Comparison of ENCODE assay signal across 8 cellular contexts in genomic region chr1:227316941-227317540, GRCh38. TPM values are rescaled to one million over a fixed set of nuclear protein-coding genes. Genes with fewer than 3 reads are reported as not detected.
A peak's percentile ranks its signal among the peaks of the same experiment; 100 is the strongest.
DNase-seq lines count a peak whose midpoint lies in the region; ATAC-seq and TF ChIP-seq lines count a peak whose summit lies in the region.

No MANE protein-coding gene starts in this region.

- H3K4me1 Mint-ChIP-seq in activated naive CD8-positive, alpha-beta T cell treated with anti-CD3 and anti-CD28 coated beads, Interleukin-2, amount 10 ng/mL, durations not matched to agents 7 days and 5 days, result peaks cover 16% of the 10 kb centered on the region
- no peaks in the 10 kb centered on the region for H3K4me1 Mint-ChIP-seq in stimulated activated effector memory CD8-positive, alpha-beta T cell treated with anti-CD3 and anti-CD28 coated beads, Interleukin-12 subunit alpha, Interleukin-12 subunit beta, amount 100 ng/mL, for 72 hours

- H3K36me3 Mint-ChIP-seq in activated naive CD8-positive, alpha-beta T cell treated with anti-CD3 and anti-CD28 coated beads, Interleukin-2, amount 10 ng/mL, durations not matched to agents 7 days and 5 days, result no peaks in the 10 kb centered on the region
- no peaks in the 10 kb centered on the region for H3K36me3 Mint-ChIP-seq in stimulated activated effector memory CD8-positive, alpha-beta T cell treated with anti-CD3 and anti-CD28 coated beads, Interleukin-12 subunit alpha, Interleukin-12 subunit beta, amount 100 ng/mL, for 72 hours

- H3K4me3 Mint-ChIP-seq in activated naive CD8-positive, alpha-beta T cell treated with anti-CD3 and anti-CD28 coated beads, Interleukin-2, amount 10 ng/mL, durations not matched to agents 7 days and 5 days, result peak overlapping the region; percentile 78
- H3K4me3 Mint-ChIP-seq in stimulated activated effector memory CD8-positive, alpha-beta T cell treated with anti-CD3 and anti-CD28 coated beads, Interleukin-12 subunit alpha, Interleukin-12 subunit beta, amount 100 ng/mL, for 72 hours, result peak overlapping the region; percentile 62

- CTCF ChIA-PET in HEK293 (lab: Yijun Ruan, JAX), result no interaction called here

- no peaks in the 10 kb centered on the region for H3K36me3 ChIP-seq in HEK293 (ENCODE audit: control insufficient read depth in 2 of 2, insufficient read depth in 1 of 2, low read length in 2 of 2)

- H3K4me3 ChIP-seq in HEK293 (ENCODE audit: low read depth, low read length), result peak overlapping the region; percentile 65
- peak overlapping the region; percentile 75 for H3K4me3 ChIP-seq in iPS-18c (ENCODE audit: insufficient read depth, low read depth, low read length)

- H3K27me3 Mint-ChIP-seq in activated naive CD8-positive, alpha-beta T cell treated with anti-CD3 and anti-CD28 coated beads, Interleukin-2, amount 10 ng/mL, durations not matched to agents 7 days and 5 days, result peaks cover 63% of the 10 kb centered on the region

- POLR2A ChIA-PET in HEK293 (lab: Yijun Ruan, JAX), result interaction anchor here (0.6 to 0.9 kb wide), 2 partner anchors 30 to 53 kb away, joined by 3 read pairs; no protein-coding TSS in a partner anchor
- POLR2A ChIA-PET in activated naive CD8-positive, alpha-beta T cell treated with anti-CD3 and anti-CD28 coated beads, Interleukin-2, amount 10 ng/mL, durations not matched to agents 7 days and 5 days (lab: Charles Lee), result no interaction called here

- H3K4me1 ChIP-seq in HEK293 (ENCODE audit: control insufficient read depth, insufficient read depth, low read length), result no peaks in the 10 kb centered on the region

- no peak for ATAC-seq in activated naive CD8-positive, alpha-beta T cell treated with anti-CD3 and anti-CD28 coated beads, Interleukin-2, amount 10 ng/mL, durations not matched to agents 7 days and 5 days (ENCODE audit: low read depth)
- no peak for ATAC-seq in stimulated activated effector memory CD8-positive, alpha-beta T cell treated with anti-CD3 and anti-CD28 coated beads, Interleukin-12 subunit alpha, Interleukin-12 subunit beta, amount 100 ng/mL, for 72 hours
- no peak for ATAC-seq in GM18520 (IDR thresholded peaks at IDR 0.05; ENCODE audit: unreplicated experiment)

- no peak overlapping the region for H3K27ac Mint-ChIP-seq in activated naive CD8-positive, alpha-beta T cell treated with anti-CD3 and anti-CD28 coated beads, Interleukin-2, amount 10 ng/mL, durations not matched to agents 7 days and 5 days
- peak overlapping the region; percentile 45 for H3K27ac Mint-ChIP-seq in stimulated activated effector memory CD8-positive, alpha-beta T cell treated with anti-CD3 and anti-CD28 coated beads, Interleukin-12 subunit alpha, Interleukin-12 subunit beta, amount 100 ng/mL, for 72 hours

- H3K27ac ChIP-seq in HEK293 (ENCODE audit: extremely low read depth, low read depth, low read length), result peak overlapping the region; percentile 98

- peak; percentile 17 for DNase-seq in AG08396 (ENCODE audit: low spot score)
- DNase-seq in activated naive CD8-positive, alpha-beta T cell treated with anti-CD3 and anti-CD28 coated beads, Interleukin-2, amount 10 ng/mL, durations not matched to agents 7 days and 5 days, result no peak
- DNase-seq in stimulated activated effector memory CD8-positive, alpha-beta T cell treated with anti-CD3 and anti-CD28 coated beads, Interleukin-12 subunit alpha, Interleukin-12 subunit beta, amount 100 ng/mL, for 72 hours (ENCODE audit: low spot score in 2 of 2), result no peak
- no peak for DNase-seq in CD1c-positive myeloid dendritic cell (ENCODE audit: extremely low spot score)
- DNase-seq in islet precursor cell, result no peak

- H3K9me3 Mint-ChIP-seq in activated naive CD8-positive, alpha-beta T cell treated with anti-CD3 and anti-CD28 coated beads, Interleukin-2, amount 10 ng/mL, durations not matched to agents 7 days and 5 days, result no peaks in the 10 kb centered on the region
- no peaks in the 10 kb centered on the region for H3K9me3 Mint-ChIP-seq in stimulated activated effector memory CD8-positive, alpha-beta T cell treated with anti-CD3 and anti-CD28 coated beads, Interleukin-12 subunit alpha, Interleukin-12 subunit beta, amount 100 ng/mL, for 72 hours

- TF ChIP-seq CTCF in HEK293 (tag by site-specific recombination; IDR thresholded peaks at IDR 0.05), result no peak

- no peaks in the 10 kb centered on the region for H3K9me3 ChIP-seq in HEK293 (ENCODE audit: control insufficient read depth, insufficient read depth, low read depth, low read length)
- no peaks in the 10 kb centered on the region for H3K9me3 ChIP-seq in iPS-18c (ENCODE audit: control insufficient read depth, insufficient read depth, low read length)

TF ChIP-seq in HEK293, 187 proteins besides CTCF, POLR2A, EP300 and RAD21:
- TF ChIP-seq ZNF133 (tag by site-specific recombination; IDR thresholded peaks at IDR 0.05), result no peak
- TF ChIP-seq REST (tag by site-specific recombination; IDR thresholded peaks at IDR 0.05), result 0 out of 2 replicates have a peak, but pooled peaks have one; percentile 65
- TF ChIP-seq SP3 (tag by site-specific recombination; IDR thresholded peaks at IDR 0.05), result 0 out of 2 replicates have a peak, but pooled peaks have one; percentile 2
- 0 out of 2 replicates have a peak, but pooled peaks have one; percentile 8 for TF ChIP-seq ZNF324 (tag by site-specific recombination; IDR thresholded peaks at IDR 0.05)
- TF ChIP-seq ZNF121 (tag by site-specific recombination; IDR thresholded peaks at IDR 0.05), result 0 out of 2 replicates have a peak, but pooled peaks have one; percentile 51

RNA-seq across cellular contexts. Expression of gene CDC42BPA, which starts 1.3 kb away (rescaled TPM):
- 1 to 10 TPM in 1 of 2 experiments, under 1 TPM in 1; 0.91 to 1.2 TPM for total RNA-seq in activated naive CD8-positive, alpha-beta T cell treated with anti-CD3 and anti-CD28 coated beads, Interleukin-2, amount 10 ng/mL, durations not matched to agents 7 days and 5 days
